Comparison of ENCODE assay signal across 8 cellular contexts in genomic region chr2:65669574-65669973, GRCh38.
"Had no signal": no experiment of that assay in that cellular context is flagged by ENCODE, and none has a peak within 500 bp of the region (broad histone marks: within the 10 kb centered on the region; RNA-seq: fewer than 3 reads in every experiment).

No MANE protein-coding gene starts in this region.

- FAIRE-seq: G401.6, GM12878, GM12891, GM12892, GM18507, GM19239 had no signal

- ATAC-seq: GM12878 had no signal

- H3K4me3 ChIP-seq: GM12878 had no signal

- DNase-seq: GDM1, GF-D8 had no signal
